2 cellular contexts compared by ENCODE assay signal in the genomic region with DNA sequence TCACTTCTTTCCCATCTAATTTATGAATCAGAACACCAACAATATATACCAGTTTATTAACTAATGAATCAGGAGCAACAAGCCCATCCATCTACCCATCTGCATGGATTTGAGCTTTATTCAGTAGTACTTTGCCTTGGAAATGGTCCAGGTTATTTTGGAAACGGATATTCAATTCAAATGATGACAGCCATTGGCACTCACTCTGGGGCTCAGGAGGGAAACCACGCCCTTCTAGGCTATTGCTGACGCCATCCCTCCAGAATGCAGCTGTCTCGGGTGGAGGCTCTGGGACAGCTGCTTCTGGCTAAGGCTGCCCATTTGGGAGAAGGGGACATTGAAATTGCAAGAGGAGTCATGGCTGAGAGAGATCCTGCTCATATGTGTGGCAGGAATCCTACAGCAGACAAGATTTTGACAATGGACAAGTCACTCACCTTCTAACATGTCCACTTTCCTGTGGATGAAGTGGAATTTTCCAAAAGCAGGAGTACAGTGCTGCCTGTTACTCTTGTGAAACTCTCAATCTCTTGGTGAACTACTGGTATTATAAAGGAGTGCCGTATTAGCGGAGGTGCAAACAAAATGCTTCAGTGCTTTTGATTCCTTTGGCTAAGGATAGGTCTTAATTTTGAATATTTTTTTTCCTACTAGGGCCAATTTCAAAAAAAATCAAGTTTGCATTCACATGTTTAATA.
TF ChIP-seq lines count a peak whose summit lies in the region.

No MANE protein-coding gene starts in this region.

TF ChIP-seq in A549, 52 proteins besides CTCF, POLR2A, EP300 and RAD21 (continued from another document):
- TF ChIP-seq JUN (IDR thresholded peaks at IDR 0.05), result no peak
- peak; percentile 1 for TF ChIP-seq MAFK (IDR thresholded peaks at IDR 0.05; ENCODE audit: partially characterized antibody)

TF ChIP-seq in Ishikawa, 13 proteins besides CTCF, POLR2A, EP300 and RAD21 (continued from another document):
- TF ChIP-seq, protein P1, sequence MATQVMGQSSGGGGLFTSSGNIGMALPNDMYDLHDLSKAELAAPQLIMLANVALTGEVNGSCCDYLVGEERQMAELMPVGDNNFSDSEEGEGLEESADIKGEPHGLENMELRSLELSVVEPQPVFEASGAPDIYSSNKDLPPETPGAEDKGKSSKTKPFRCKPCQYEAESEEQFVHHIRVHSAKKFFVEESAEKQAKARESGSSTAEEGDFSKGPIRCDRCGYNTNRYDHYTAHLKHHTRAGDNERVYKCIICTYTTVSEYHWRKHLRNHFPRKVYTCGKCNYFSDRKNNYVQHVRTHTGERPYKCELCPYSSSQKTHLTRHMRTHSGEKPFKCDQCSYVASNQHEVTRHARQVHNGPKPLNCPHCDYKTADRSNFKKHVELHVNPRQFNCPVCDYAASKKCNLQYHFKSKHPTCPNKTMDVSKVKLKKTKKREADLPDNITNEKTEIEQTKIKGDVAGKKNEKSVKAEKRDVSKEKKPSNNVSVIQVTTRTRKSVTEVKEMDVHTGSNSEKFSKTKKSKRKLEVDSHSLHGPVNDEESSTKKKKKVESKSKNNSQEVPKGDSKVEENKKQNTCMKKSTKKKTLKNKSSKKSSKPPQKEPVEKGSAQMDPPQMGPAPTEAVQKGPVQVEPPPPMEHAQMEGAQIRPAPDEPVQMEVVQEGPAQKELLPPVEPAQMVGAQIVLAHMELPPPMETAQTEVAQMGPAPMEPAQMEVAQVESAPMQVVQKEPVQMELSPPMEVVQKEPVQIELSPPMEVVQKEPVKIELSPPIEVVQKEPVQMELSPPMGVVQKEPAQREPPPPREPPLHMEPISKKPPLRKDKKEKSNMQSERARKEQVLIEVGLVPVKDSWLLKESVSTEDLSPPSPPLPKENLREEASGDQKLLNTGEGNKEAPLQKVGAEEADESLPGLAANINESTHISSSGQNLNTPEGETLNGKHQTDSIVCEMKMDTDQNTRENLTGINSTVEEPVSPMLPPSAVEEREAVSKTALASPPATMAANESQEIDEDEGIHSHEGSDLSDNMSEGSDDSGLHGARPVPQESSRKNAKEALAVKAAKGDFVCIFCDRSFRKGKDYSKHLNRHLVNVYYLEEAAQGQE (IDR thresholded peaks at IDR 0.05; ENCODE audit: low read depth), result no peak
- no peak for TF ChIP-seq YY1 (IDR thresholded peaks at IDR 0.05; ENCODE audit: low read depth)
- TF ChIP-seq TCF12 (IDR thresholded peaks at IDR 0.05; ENCODE audit: low read depth), result peak; percentile 71
- peak; percentile 84 for TF ChIP-seq NFIC (IDR thresholded peaks at IDR 0.05)
- TF ChIP-seq CEBPB (IDR thresholded peaks at IDR 0.05), result no peak
